1 cellular context compared by ENCODE assay signal in genomic region chr2:105926960-105927678, GRCh38.
TF ChIP-seq lines count a peak whose summit lies in the region.

No MANE protein-coding gene starts in this region.

TF ChIP-seq in HepG2, 621 proteins besides CTCF, POLR2A, EP300 and RAD21 (continued from another document and continues in another):
- TF ChIP-seq RERE (CRISPR knock-in tag; IDR thresholded peaks at IDR 0.05; ENCODE audit: low read depth), result no peak
- no peak for TF ChIP-seq NR0B2 (CRISPR knock-in tag; IDR thresholded peaks at IDR 0.05)
- TF ChIP-seq RBFOX2 (IDR thresholded peaks at IDR 0.05; ENCODE audit: low read depth, low read length), result no peak
- no peak for TF ChIP-seq PLRG1 (conservative IDR thresholded peaks at IDR 0.05)
- no peak for TF ChIP-seq FOXM1 (CRISPR knock-in tag; IDR thresholded peaks at IDR 0.05)
- TF ChIP-seq, protein P1, sequence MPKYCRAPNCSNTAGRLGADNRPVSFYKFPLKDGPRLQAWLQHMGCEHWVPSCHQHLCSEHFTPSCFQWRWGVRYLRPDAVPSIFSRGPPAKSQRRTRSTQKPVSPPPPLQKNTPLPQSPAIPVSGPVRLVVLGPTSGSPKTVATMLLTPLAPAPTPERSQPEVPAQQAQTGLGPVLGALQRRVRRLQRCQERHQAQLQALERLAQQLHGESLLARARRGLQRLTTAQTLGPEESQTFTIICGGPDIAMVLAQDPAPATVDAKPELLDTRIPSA (CRISPR knock-in tag; IDR thresholded peaks at IDR 0.05; ENCODE audit: borderline replicate concordance), result no peak
- TF ChIP-seq AHDC1 (CRISPR knock-in tag; IDR thresholded peaks at IDR 0.05; ENCODE audit: borderline replicate concordance), result peak; percentile 33; the same call in 1 of the 2 replicates
- no peak for TF ChIP-seq GTF3A (CRISPR knock-in tag; conservative IDR thresholded peaks at IDR 0.05)
- no peak for TF ChIP-seq RFX5 (IDR thresholded peaks at IDR 0.05; ENCODE audit: low read depth, low read length)
- TF ChIP-seq, protein P2, sequence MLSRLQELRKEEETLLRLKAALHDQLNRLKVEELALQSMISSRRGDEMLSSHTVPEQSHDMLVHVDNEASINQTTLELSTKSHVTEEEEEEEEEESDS (CRISPR knock-in tag; IDR thresholded peaks at IDR 0.05; ENCODE audit: borderline replicate concordance), result no peak
- TF ChIP-seq FOSL2 (CRISPR knock-in tag; IDR thresholded peaks at IDR 0.05), result 0 out of 2 replicates have a peak, but pooled peaks have one; percentile 18
- no peak for TF ChIP-seq CENPT (CRISPR knock-in tag; IDR thresholded peaks at IDR 0.05; ENCODE audit: low read depth)
- no peak for TF ChIP-seq KLF9 (CRISPR knock-in tag; IDR thresholded peaks at IDR 0.05; ENCODE audit: low read depth)
- no peak for TF ChIP-seq SNAI1 (CRISPR knock-in tag; IDR thresholded peaks at IDR 0.05; ENCODE audit: borderline replicate concordance)
- TF ChIP-seq BRF2 (CRISPR knock-in tag; IDR thresholded peaks at IDR 0.05), result no peak
- no peak for TF ChIP-seq HDAC6 (IDR thresholded peaks at IDR 0.05; ENCODE audit: low read depth, low read length)
- TF ChIP-seq CBX2 (IDR thresholded peaks at IDR 0.05; ENCODE audit: low read depth, low read length), result no peak
- TF ChIP-seq CBX2 (CRISPR knock-in tag; IDR thresholded peaks at IDR 0.05; ENCODE audit: low read depth), result no peak
- TF ChIP-seq ZNF329 (CRISPR knock-in tag; IDR thresholded peaks at IDR 0.05; ENCODE audit: low read depth), result no peak
- TF ChIP-seq HCFC1 (IDR thresholded peaks at IDR 0.05; ENCODE audit: low read depth, low read length), result no peak
- TF ChIP-seq FOXA3 (CRISPR knock-in tag; IDR thresholded peaks at IDR 0.05), result peak; percentile 27; the same call in 1 of the 2 replicates
- no peak for TF ChIP-seq SNAPC2 (CRISPR knock-in tag; IDR thresholded peaks at IDR 0.05)
- no peak for TF ChIP-seq IKZF1 (IDR thresholded peaks at IDR 0.05)
- TF ChIP-seq ZNF10 (CRISPR knock-in tag; IDR thresholded peaks at IDR 0.05; ENCODE audit: borderline replicate concordance, low read depth), result no peak
- no peak for TF ChIP-seq ZKSCAN5 (CRISPR knock-in tag; IDR thresholded peaks at IDR 0.05)
- no peak for TF ChIP-seq PHF20 (CRISPR knock-in tag; IDR thresholded peaks at IDR 0.05)
- TF ChIP-seq ZBTB10 (CRISPR knock-in tag; IDR thresholded peaks at IDR 0.05; ENCODE audit: borderline replicate concordance), result 0 out of 2 replicates have a peak, but pooled peaks have one; percentile 25
- no peak for TF ChIP-seq ZFP41 (CRISPR knock-in tag; IDR thresholded peaks at IDR 0.05; ENCODE audit: borderline replicate concordance)
- no peak for TF ChIP-seq ZNF850 (CRISPR knock-in tag; conservative IDR thresholded peaks at IDR 0.05)
- TF ChIP-seq ZNF775 (CRISPR knock-in tag; IDR thresholded peaks at IDR 0.05; ENCODE audit: borderline replicate concordance), result no peak
- no peak for TF ChIP-seq ZNF430 (CRISPR knock-in tag; IDR thresholded peaks at IDR 0.05)
- TF ChIP-seq NR2F1 (CRISPR knock-in tag; IDR thresholded peaks at IDR 0.05), result no peak
- TF ChIP-seq TP53 (CRISPR knock-in tag; conservative IDR thresholded peaks at IDR 0.05), result no peak
- no peak for TF ChIP-seq U2AF1 (optimal IDR thresholded peaks at IDR 0.05; ENCODE audit: low read depth, low read length)
- TF ChIP-seq, protein P3, sequence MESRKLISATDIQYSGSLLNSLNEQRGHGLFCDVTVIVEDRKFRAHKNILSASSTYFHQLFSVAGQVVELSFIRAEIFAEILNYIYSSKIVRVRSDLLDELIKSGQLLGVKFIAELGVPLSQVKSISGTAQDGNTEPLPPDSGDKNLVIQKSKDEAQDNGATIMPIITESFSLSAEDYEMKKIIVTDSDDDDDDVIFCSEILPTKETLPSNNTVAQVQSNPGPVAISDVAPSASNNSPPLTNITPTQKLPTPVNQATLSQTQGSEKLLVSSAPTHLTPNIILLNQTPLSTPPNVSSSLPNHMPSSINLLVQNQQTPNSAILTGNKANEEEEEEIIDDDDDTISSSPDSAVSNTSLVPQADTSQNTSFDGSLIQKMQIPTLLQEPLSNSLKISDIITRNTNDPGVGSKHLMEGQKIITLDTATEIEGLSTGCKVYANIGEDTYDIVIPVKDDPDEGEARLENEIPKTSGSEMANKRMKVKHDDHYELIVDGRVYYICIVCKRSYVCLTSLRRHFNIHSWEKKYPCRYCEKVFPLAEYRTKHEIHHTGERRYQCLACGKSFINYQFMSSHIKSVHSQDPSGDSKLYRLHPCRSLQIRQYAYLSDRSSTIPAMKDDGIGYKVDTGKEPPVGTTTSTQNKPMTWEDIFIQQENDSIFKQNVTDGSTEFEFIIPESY (CRISPR knock-in tag; IDR thresholded peaks at IDR 0.05), result no peak
- no peak for TF ChIP-seq ZNF777 (CRISPR knock-in tag; IDR thresholded peaks at IDR 0.05)
- TF ChIP-seq, protein P4, sequence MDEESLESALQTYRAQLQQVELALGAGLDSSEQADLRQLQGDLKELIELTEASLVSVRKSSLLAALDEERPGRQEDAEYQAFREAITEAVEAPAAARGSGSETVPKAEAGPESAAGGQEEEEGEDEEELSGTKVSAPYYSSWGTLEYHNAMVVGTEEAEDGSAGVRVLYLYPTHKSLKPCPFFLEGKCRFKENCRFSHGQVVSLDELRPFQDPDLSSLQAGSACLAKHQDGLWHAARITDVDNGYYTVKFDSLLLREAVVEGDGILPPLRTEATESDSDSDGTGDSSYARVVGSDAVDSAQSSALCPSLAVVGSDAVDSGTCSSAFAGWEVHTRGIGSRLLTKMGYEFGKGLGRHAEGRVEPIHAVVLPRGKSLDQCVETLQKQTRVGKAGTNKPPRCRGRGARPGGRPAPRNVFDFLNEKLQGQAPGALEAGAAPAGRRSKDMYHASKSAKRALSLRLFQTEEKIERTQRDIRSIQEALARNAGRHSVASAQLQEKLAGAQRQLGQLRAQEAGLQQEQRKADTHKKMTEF (CRISPR knock-in tag; IDR thresholded peaks at IDR 0.05), result no peak
- 0 out of 2 replicates have a peak, but pooled peaks have one; percentile 27 for TF ChIP-seq RXRB (CRISPR knock-in tag; IDR thresholded peaks at IDR 0.05; ENCODE audit: borderline replicate concordance)
